Comparison of ENCODE assay signal across 1 cellular context in the genomic region with DNA sequence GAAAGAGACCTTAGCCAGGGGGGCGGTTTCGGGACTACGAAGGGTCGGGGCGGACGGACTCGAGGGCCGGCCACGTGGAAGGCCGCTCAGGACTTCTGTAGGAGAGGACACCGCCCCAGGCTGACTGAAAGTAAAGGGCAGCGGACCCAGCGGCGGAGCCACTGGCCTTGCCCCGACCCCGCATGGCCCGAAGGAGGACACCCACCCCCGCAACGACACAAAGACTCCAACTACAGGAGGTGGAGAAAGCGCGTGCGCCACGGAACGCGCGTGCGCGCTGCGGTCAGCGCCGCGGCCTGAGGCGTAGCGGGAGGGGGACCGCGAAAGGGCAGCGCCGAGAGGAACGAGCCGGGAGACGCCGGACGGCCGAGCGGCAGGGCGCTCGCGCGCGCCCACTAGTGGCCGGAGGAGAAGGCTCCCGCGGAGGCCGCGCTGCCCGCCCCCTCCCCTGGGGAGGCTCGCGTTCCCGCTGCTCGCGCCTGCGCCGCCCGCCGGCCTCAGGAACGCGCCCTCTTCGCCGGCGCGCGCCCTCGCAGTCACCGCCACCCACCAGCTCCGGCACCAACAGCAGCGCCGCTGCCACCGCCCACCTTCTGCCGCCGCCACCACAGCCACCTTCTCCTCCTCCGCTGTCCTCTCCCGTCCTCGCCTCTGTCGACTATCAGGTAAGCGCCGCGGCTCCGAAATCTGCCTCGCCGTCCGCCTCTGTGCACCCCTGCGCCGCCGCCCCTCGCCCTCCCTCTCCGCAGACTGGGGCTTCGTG.
TF ChIP-seq lines count a peak whose summit lies in the region.

A gene (plus strand): TSS at position 533 of the 763 bp plus-strand sequence. CDS start 67,784 bp downstream, outside the sequence.

TF ChIP-seq in HepG2, 621 proteins besides CTCF, POLR2A, EP300 and RAD21 (continued from another document and continues in another):
- TF ChIP-seq, protein P1, sequence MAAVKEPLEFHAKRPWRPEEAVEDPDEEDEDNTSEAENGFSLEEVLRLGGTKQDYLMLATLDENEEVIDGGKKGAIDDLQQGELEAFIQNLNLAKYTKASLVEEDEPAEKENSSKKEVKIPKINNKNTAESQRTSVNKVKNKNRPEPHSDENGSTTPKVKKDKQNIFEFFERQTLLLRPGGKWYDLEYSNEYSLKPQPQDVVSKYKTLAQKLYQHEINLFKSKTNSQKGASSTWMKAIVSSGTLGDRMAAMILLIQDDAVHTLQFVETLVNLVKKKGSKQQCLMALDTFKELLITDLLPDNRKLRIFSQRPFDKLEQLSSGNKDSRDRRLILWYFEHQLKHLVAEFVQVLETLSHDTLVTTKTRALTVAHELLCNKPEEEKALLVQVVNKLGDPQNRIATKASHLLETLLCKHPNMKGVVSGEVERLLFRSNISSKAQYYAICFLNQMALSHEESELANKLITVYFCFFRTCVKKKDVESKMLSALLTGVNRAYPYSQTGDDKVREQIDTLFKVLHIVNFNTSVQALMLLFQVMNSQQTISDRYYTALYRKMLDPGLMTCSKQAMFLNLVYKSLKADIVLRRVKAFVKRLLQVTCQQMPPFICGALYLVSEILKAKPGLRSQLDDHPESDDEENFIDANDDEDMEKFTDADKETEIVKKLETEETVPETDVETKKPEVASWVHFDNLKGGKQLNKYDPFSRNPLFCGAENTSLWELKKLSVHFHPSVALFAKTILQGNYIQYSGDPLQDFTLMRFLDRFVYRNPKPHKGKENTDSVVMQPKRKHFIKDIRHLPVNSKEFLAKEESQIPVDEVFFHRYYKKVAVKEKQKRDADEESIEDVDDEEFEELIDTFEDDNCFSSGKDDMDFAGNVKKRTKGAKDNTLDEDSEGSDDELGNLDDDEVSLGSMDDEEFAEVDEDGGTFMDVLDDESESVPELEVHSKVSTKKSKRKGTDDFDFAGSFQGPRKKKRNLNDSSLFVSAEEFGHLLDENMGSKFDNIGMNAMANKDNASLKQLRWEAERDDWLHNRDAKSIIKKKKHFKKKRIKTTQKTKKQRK (IDR thresholded peaks at IDR 0.05; ENCODE audit: low read length): no peak
- TF ChIP-seq, protein P2, sequence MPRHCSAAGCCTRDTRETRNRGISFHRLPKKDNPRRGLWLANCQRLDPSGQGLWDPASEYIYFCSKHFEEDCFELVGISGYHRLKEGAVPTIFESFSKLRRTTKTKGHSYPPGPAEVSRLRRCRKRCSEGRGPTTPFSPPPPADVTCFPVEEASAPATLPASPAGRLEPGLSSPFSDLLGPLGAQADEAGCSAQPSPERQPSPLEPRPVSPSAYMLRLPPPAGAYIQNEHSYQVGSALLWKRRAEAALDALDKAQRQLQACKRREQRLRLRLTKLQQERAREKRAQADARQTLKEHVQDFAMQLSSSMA (CRISPR knock-in tag; IDR thresholded peaks at IDR 0.05): no peak
- TF ChIP-seq ZNF34 (CRISPR knock-in tag; IDR thresholded peaks at IDR 0.05; ENCODE audit: borderline replicate concordance) (no peak), ZNF841 (CRISPR knock-in tag; IDR thresholded peaks at IDR 0.05; ENCODE audit: borderline replicate concordance) (no peak), MEF2D (CRISPR knock-in tag; IDR thresholded peaks at IDR 0.05) (no peak), SOX5 (CRISPR knock-in tag; IDR thresholded peaks at IDR 0.05; ENCODE audit: borderline replicate concordance) (0 out of 2 replicates have a peak, but pooled peaks have one; percentile 6), ZNF501 (CRISPR knock-in tag; IDR thresholded peaks at IDR 0.05) (peak; percentile 70; the same call in 1 of the 2 replicates), HNRNPLL (IDR thresholded peaks at IDR 0.05; ENCODE audit: low read depth, low read length, poor library complexity, severe bottlenecking) (peak; percentile 73), ZBTB42 (CRISPR knock-in tag; IDR thresholded peaks at IDR 0.05) (no peak), CBX1 (IDR thresholded peaks at IDR 0.05; ENCODE audit: low read depth) (peak; percentile 82), ZNF619 (CRISPR knock-in tag; IDR thresholded peaks at IDR 0.05) (no peak), SALL1 (CRISPR knock-in tag; IDR thresholded peaks at IDR 0.05) (peak; percentile 74), ATF7-NPFF (CRISPR knock-in tag; IDR thresholded peaks at IDR 0.05; ENCODE audit: low read depth) (no peak), NFE2L1 (CRISPR knock-in tag; IDR thresholded peaks at IDR 0.05; ENCODE audit: borderline replicate concordance) (no peak), CHD4 (IDR thresholded peaks at IDR 0.05; ENCODE audit: borderline replicate concordance, low read length) (no peak), FOXA1 (IDR thresholded peaks at IDR 0.05) (no peak), FOXA1 (CRISPR knock-in tag; IDR thresholded peaks at IDR 0.05) (no peak), SIX1 (CRISPR knock-in tag; IDR thresholded peaks at IDR 0.05; ENCODE audit: borderline replicate concordance) (no peak), RNF2 (conservative IDR thresholded peaks at IDR 0.05; ENCODE audit: low read depth) (peak; percentile 85; the same call in 1 of the 2 replicates), ZNF296 (CRISPR knock-in tag; conservative IDR thresholded peaks at IDR 0.05) (no peak), HOXA7 (CRISPR knock-in tag; IDR thresholded peaks at IDR 0.05) (no peak), ELF1 (CRISPR knock-in tag; IDR thresholded peaks at IDR 0.05) (no peak), ESRRA (CRISPR knock-in tag; IDR thresholded peaks at IDR 0.05; ENCODE audit: low read depth) (no peak), PAX8 (CRISPR knock-in tag; IDR thresholded peaks at IDR 0.05; ENCODE audit: borderline replicate concordance) (no peak), CENPX (CRISPR knock-in tag; IDR thresholded peaks at IDR 0.05) (no peak), ZNF180 (CRISPR knock-in tag; IDR thresholded peaks at IDR 0.05; ENCODE audit: borderline replicate concordance, low read depth) (peak; percentile 89; the same call in 1 of the 2 replicates), NCOR1 (IDR thresholded peaks at IDR 0.05; ENCODE audit: borderline replicate concordance, low read length) (no peak)
- TF ChIP-seq, protein P3, sequence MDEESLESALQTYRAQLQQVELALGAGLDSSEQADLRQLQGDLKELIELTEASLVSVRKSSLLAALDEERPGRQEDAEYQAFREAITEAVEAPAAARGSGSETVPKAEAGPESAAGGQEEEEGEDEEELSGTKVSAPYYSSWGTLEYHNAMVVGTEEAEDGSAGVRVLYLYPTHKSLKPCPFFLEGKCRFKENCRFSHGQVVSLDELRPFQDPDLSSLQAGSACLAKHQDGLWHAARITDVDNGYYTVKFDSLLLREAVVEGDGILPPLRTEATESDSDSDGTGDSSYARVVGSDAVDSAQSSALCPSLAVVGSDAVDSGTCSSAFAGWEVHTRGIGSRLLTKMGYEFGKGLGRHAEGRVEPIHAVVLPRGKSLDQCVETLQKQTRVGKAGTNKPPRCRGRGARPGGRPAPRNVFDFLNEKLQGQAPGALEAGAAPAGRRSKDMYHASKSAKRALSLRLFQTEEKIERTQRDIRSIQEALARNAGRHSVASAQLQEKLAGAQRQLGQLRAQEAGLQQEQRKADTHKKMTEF (CRISPR knock-in tag; IDR thresholded peaks at IDR 0.05): peak; percentile 84
- TF ChIP-seq, protein P4, sequence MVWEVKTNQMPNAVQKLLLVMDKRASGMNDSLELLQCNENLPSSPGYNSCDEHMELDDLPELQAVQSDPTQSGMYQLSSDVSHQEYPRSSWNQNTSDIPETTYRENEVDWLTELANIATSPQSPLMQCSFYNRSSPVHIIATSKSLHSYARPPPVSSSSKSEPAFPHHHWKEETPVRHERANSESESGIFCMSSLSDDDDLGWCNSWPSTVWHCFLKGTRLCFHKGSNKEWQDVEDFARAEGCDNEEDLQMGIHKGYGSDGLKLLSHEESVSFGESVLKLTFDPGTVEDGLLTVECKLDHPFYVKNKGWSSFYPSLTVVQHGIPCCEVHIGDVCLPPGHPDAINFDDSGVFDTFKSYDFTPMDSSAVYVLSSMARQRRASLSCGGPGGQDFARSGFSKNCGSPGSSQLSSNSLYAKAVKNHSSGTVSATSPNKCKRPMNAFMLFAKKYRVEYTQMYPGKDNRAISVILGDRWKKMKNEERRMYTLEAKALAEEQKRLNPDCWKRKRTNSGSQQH (CRISPR knock-in tag; IDR thresholded peaks at IDR 0.05; ENCODE audit: low read depth): peak; percentile 86
- TF ChIP-seq, protein P5, sequence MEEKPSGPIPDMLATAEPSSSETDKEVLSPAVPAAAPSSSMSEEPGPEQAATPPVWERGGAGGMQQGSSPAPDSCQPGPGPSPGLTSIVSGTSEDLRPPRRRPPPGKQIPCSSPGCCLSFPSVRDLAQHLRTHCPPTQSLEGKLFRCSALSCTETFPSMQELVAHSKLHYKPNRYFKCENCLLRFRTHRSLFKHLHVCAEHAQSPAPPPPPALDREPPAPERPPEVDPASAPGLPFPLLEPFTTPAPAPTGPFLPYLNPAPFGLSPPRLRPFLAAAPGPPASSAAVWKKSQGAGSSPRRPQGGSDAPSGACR (CRISPR knock-in tag; IDR thresholded peaks at IDR 0.05): no peak; the same call in 1 of the 2 replicates
- TF ChIP-seq, protein P6, sequence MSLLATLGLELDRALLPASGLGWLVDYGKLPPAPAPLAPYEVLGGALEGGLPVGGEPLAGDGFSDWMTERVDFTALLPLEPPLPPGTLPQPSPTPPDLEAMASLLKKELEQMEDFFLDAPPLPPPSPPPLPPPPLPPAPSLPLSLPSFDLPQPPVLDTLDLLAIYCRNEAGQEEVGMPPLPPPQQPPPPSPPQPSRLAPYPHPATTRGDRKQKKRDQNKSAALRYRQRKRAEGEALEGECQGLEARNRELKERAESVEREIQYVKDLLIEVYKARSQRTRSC (CRISPR knock-in tag; IDR thresholded peaks at IDR 0.05; ENCODE audit: low read depth): no peak
- TF ChIP-seq, protein P7, sequence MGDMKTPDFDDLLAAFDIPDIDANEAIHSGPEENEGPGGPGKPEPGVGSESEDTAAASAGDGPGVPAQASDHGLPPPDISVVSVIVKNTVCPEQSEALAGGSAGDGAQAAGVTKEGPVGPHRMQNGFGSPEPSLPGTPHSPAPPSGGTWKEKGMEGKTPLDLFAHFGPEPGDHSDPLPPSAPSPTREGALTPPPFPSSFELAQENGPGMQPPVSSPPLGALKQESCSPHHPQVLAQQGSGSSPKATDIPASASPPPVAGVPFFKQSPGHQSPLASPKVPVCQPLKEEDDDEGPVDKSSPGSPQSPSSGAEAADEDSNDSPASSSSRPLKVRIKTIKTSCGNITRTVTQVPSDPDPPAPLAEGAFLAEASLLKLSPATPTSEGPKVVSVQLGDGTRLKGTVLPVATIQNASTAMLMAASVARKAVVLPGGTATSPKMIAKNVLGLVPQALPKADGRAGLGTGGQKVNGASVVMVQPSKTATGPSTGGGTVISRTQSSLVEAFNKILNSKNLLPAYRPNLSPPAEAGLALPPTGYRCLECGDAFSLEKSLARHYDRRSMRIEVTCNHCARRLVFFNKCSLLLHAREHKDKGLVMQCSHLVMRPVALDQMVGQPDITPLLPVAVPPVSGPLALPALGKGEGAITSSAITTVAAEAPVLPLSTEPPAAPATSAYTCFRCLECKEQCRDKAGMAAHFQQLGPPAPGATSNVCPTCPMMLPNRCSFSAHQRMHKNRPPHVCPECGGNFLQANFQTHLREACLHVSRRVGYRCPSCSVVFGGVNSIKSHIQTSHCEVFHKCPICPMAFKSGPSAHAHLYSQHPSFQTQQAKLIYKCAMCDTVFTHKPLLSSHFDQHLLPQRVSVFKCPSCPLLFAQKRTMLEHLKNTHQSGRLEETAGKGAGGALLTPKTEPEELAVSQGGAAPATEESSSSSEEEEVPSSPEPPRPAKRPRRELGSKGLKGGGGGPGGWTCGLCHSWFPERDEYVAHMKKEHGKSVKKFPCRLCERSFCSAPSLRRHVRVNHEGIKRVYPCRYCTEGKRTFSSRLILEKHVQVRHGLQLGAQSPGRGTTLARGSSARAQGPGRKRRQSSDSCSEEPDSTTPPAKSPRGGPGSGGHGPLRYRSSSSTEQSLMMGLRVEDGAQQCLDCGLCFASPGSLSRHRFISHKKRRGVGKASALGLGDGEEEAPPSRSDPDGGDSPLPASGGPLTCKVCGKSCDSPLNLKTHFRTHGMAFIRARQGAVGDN (CRISPR knock-in tag; IDR thresholded peaks at IDR 0.05): peak; percentile 91
- TF ChIP-seq, protein P8, sequence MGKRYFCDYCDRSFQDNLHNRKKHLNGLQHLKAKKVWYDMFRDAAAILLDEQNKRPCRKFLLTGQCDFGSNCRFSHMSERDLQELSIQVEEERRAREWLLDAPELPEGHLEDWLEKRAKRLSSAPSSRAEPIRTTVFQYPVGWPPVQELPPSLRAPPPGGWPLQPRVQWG (CRISPR knock-in tag; IDR thresholded peaks at IDR 0.05; ENCODE audit: borderline replicate concordance, low read depth): no peak
- TF ChIP-seq, protein P9, sequence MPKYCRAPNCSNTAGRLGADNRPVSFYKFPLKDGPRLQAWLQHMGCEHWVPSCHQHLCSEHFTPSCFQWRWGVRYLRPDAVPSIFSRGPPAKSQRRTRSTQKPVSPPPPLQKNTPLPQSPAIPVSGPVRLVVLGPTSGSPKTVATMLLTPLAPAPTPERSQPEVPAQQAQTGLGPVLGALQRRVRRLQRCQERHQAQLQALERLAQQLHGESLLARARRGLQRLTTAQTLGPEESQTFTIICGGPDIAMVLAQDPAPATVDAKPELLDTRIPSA (CRISPR knock-in tag; IDR thresholded peaks at IDR 0.05; ENCODE audit: borderline replicate concordance): peak; percentile 64; the same call in 1 of the 2 replicates
- TF ChIP-seq, protein P10, sequence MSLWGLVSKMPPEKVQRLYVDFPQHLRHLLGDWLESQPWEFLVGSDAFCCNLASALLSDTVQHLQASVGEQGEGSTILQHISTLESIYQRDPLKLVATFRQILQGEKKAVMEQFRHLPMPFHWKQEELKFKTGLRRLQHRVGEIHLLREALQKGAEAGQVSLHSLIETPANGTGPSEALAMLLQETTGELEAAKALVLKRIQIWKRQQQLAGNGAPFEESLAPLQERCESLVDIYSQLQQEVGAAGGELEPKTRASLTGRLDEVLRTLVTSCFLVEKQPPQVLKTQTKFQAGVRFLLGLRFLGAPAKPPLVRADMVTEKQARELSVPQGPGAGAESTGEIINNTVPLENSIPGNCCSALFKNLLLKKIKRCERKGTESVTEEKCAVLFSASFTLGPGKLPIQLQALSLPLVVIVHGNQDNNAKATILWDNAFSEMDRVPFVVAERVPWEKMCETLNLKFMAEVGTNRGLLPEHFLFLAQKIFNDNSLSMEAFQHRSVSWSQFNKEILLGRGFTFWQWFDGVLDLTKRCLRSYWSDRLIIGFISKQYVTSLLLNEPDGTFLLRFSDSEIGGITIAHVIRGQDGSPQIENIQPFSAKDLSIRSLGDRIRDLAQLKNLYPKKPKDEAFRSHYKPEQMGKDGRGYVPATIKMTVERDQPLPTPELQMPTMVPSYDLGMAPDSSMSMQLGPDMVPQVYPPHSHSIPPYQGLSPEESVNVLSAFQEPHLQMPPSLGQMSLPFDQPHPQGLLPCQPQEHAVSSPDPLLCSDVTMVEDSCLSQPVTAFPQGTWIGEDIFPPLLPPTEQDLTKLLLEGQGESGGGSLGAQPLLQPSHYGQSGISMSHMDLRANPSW (CRISPR knock-in tag; IDR thresholded peaks at IDR 0.05; ENCODE audit: borderline replicate concordance): no peak
- TF ChIP-seq, protein P11, sequence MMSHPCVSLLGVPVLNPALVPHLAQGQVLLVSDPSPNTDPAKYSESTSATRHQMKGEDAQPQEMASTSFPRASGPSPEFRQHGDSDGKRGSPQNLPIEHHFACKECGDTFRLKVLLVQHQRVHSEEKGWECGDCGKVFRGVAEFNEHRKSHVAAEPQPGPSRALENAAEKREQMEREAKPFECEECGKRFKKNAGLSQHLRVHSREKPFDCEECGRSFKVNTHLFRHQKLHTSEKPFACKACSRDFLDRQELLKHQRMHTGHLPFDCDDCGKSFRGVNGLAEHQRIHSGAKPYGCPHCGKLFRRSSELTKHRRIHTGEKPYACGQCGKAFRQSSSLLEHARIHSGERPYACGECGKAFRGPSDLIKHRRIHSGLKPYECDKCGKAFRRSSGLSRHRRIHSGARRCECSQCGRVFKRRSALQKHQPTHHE (CRISPR knock-in tag; IDR thresholded peaks at IDR 0.05; ENCODE audit: borderline replicate concordance): 0 out of 2 replicates have a peak, but pooled peaks have one; percentile 16
